21 cellular contexts compared by ENCODE assay signal in genomic region chr2:17030070-17030469, GRCh38.
"Had no signal": no experiment of that assay in that cellular context is flagged by ENCODE, and none has a peak within 500 bp of the region (broad histone marks: within the 10 kb centered on the region; RNA-seq: fewer than 3 reads in every experiment).

No MANE protein-coding gene starts in this region.

- H3K9me3 ChIP-seq: adrenal gland, ascending aorta, prostate gland, spleen, testis, vagina had no signal

- H3K27me3 ChIP-seq: adrenal gland, ascending aorta, brain microvascular endothelial cell, left lung, spleen, testis, vagina had no signal

- ATAC-seq: left lung; naive thymus-derived CD4-positive, alpha-beta T cell; WTC11 had no signal

- H3K4me1 ChIP-seq: adrenal gland, ascending aorta, left lung, prostate gland, spleen, testis, vagina had no signal

- H3K36me3 ChIP-seq: adrenal gland, ascending aorta, brain microvascular endothelial cell, left lung, prostate gland, spleen, vagina had no signal

- H3K4me3 ChIP-seq: adrenal gland, ascending aorta, left lung, lung, prostate gland, spleen, testis, vagina had no signal

- DNase-seq: activated CD8-positive, alpha-beta memory T cell treated with anti-CD3 and anti-CD28 coated beads, Interleukin-2, amount 50 U/mL, for 4 hours; activated naive CD4-positive, alpha-beta T cell; activated T-cell treated with anti-CD3 and anti-CD28 coated beads, Interleukin-2, amount 50 U/mL, for 24 hours; adrenal gland; brain microvascular endothelial cell; caudate nucleus; dermis blood vessel endothelial cell; effector CD8-positive, alpha-beta T cell; erythroblast; foreskin fibroblast; left lung; naive thymus-derived CD4-positive, alpha-beta T cell; spleen; stimulated activated CD4-positive, alpha-beta T cell treated with anti-CD3 and anti-CD28 coated beads, Interleukin-4, amount 100 ng/mL, for 1 hour; stimulated activated naive CD4-positive, alpha-beta T cell; testis had no signal

- H3K27ac ChIP-seq: adrenal gland, ascending aorta, brain microvascular endothelial cell, left lung, prostate gland, spleen, testis, vagina had no signal
